14 cellular contexts compared by ENCODE assay signal in genomic region chr6:155129744-155130143, GRCh38.
"Had no signal": no experiment of that assay in that cellular context is flagged by ENCODE, and none has a peak within 500 bp of the region (broad histone marks: within the 10 kb centered on the region; RNA-seq: fewer than 3 reads in every experiment).

No MANE protein-coding gene starts in this region.

- H3K9me3 ChIP-seq: breast epithelium, gastrocnemius medialis, neutrophil had no signal

- H3K27me3 Mint-ChIP-seq: type B pancreatic cell had no signal

- H3K9me3 Mint-ChIP-seq: activated naive CD8-positive, alpha-beta T cell treated with anti-CD3 and anti-CD28 coated beads, Interleukin-2, amount 10 ng/mL, durations not matched to agents 7 days and 5 days; type B pancreatic cell had no signal

- H3K27me3 ChIP-seq: breast epithelium, gastrocnemius medialis, neutrophil had no signal

- H3K36me3 ChIP-seq: breast epithelium, neutrophil had no signal

- ATAC-seq: gastrocnemius medialis had no signal

- H3K4me3 Mint-ChIP-seq: activated naive CD8-positive, alpha-beta T cell treated with anti-CD3 and anti-CD28 coated beads, Interleukin-2, amount 10 ng/mL, durations not matched to agents 7 days and 5 days; type B pancreatic cell had no signal

- DNase-seq: activated CD4-positive, alpha-beta T cell treated with anti-CD3 and anti-CD28 coated beads, Interleukin-2, amount 50 U/mL, for 4 hours; activated CD4-positive, CD25-positive, alpha-beta regulatory T cell; activated naive CD8-positive, alpha-beta T cell treated with anti-CD3 and anti-CD28 coated beads, Interleukin-2, amount 10 ng/mL, durations not matched to agents 7 days and 5 days; anterior cingulate cortex; gastrocnemius medialis; midbrain; retina; SHP77 treated with DMSO at 0.1 percent for 48 hours; stimulated activated naive CD4-positive, alpha-beta T cell had no signal

- H3K4me1 ChIP-seq: breast epithelium, gastrocnemius medialis had no signal

- H3K36me3 Mint-ChIP-seq: activated naive CD8-positive, alpha-beta T cell treated with anti-CD3 and anti-CD28 coated beads, Interleukin-2, amount 10 ng/mL, durations not matched to agents 7 days and 5 days had no signal

- H3K27ac Mint-ChIP-seq: activated naive CD8-positive, alpha-beta T cell treated with anti-CD3 and anti-CD28 coated beads, Interleukin-2, amount 10 ng/mL, durations not matched to agents 7 days and 5 days; type B pancreatic cell had no signal

- H3K27ac ChIP-seq: breast epithelium, epithelial cell of prostate, gastrocnemius medialis, neutrophil had no signal

- H3K4me3 ChIP-seq: breast epithelium, gastrocnemius medialis had no signal

- FAIRE-seq: islet of Langerhans had no signal
